In genomic region chr17:44353656-44354331, GRCh38 we compare ENCODE assay signal across 9 cellular contexts.
DNase-seq lines count a peak whose midpoint lies in the region; ATAC-seq and TF ChIP-seq lines count a peak whose summit lies in the region.
"Had no signal": no experiment of that assay in that cellular context is flagged by ENCODE, and none has a peak within 500 bp of the region (broad histone marks: within the 10 kb centered on the region; RNA-seq: fewer than 3 reads in every experiment).

No MANE protein-coding gene starts in this region.

- DNase-seq in GM20000 (ENCODE audit: low spot score) (peak; percentile 75), adipocyte (ENCODE audit: low read depth) (no peak), left kidney (ENCODE audit: low read depth, low spot score) (peak; percentile 74), AG08396 (ENCODE audit: low spot score) (no peak)

- H3K9ac ChIP-seq in adipocyte (ENCODE audit: low read length) = peak overlapping the region; percentile 25
- H3K9ac ChIP-seq: KMS-11 had no signal

- TF ChIP-seq CTCF in 22Rv1 (IDR thresholded peaks at IDR 0.05) (no peak), GM20000 (IDR thresholded peaks at IDR 0.05; ENCODE audit: extremely low read depth, missing control alignments) (no peak)

- ATAC-seq in HG03521 (IDR thresholded peaks at IDR 0.05; ENCODE audit: unreplicated experiment) (no peak), GM21737 (IDR thresholded peaks at IDR 0.05; ENCODE audit: unreplicated experiment) (no peak), GM21825 (IDR thresholded peaks at IDR 0.05; ENCODE audit: unreplicated experiment) (no peak)

- H3K9me3 ChIP-seq in adipocyte (ENCODE audit: control insufficient read depth, low read length) = no peaks in the 10 kb centered on the region

- peak overlapping the region; percentile 41 for H3K4me3 ChIP-seq in adipocyte (ENCODE audit: low read length)

- peaks cover 28% of the 10 kb centered on the region for H3K36me3 ChIP-seq in adipocyte (ENCODE audit: control insufficient read depth, insufficient read depth, low read length, severe bottlenecking)

- H3K27me3 ChIP-seq in adipocyte (replicated peaks; ENCODE audit: control insufficient read depth, insufficient read depth, low read length) = no peaks in the 10 kb centered on the region

- H3K27ac ChIP-seq in 22Rv1 = peak overlapping the region; percentile 71
- H3K27ac ChIP-seq: KMS-11 had no signal

- no peaks in the 10 kb centered on the region for H3K4me1 ChIP-seq in adipocyte (ENCODE audit: control insufficient read depth, insufficient read depth, low read length)

Comparison
In these comparisons a context has a peak if more than half of its experiments do, and no peak if none do; other contexts are left out.
1. DNase-seq: peak in GM20000 (single experiment) and left kidney (single experiment); none in adipocyte (single experiment) and AG08396 (single experiment).